ENCODE assay signal across 13 cellular contexts in genomic region chr3:179036626-179037300, GRCh38. TPM values are rescaled to one million over a fixed set of nuclear protein-coding genes. Genes with fewer than 3 reads are reported as not detected.
DNase-seq lines count a peak whose midpoint lies in the region; ATAC-seq and TF ChIP-seq lines count a peak whose summit lies in the region.
"Had no signal": no experiment of that assay in that cellular context is flagged by ENCODE, and none has a peak within 500 bp of the region (broad histone marks: within the 10 kb centered on the region; RNA-seq: fewer than 3 reads in every experiment).

No MANE protein-coding gene starts in this region.

- no peaks in the 10 kb centered on the region for H4K20me1 ChIP-seq in hepatocyte (ENCODE audit: insufficient read depth, poor library complexity, severe bottlenecking)

- POLR2A ChIA-PET in activated CD8-positive, alpha-beta T cell treated with anti-CD3 and anti-CD28 coated beads for 36 hours (lab: Charles Lee), result no interaction called here
- POLR2A ChIA-PET in Caco-2 (lab: Charles Lee), result no interaction called here

- H3K79me2 ChIP-seq in hepatocyte, result peaks cover 39% of the 10 kb centered on the region

- BruUV-seq in Caco-2 (replicated peaks; lab: Mats Ljungman, UMichigan), result no TSS peak

- ATAC-seq in Right ventricle myocardium inferior, result peak; percentile 13
- no peak for ATAC-seq in activated CD8-positive, alpha-beta T cell treated with anti-CD3 and anti-CD28 coated beads for 36 hours
- ATAC-seq in HG02981 (IDR thresholded peaks at IDR 0.05; ENCODE audit: unreplicated experiment), result no peak

- H3K27me3 ChIP-seq in right atrium auricular region (no peaks in the 10 kb centered on the region), hepatocyte (no peaks in the 10 kb centered on the region), Caco-2 (replicated peaks; ENCODE audit: control insufficient read depth, insufficient read depth, low read length) (no peaks in the 10 kb centered on the region)

- H3K4me3 ChIP-seq in right atrium auricular region (no peak overlapping the region), hepatocyte (no peak overlapping the region), Caco-2 (ENCODE audit: low read depth, low read length) (no peak overlapping the region)
- H3K4me3 ChIP-seq: lung had no signal

- H3K9me3 ChIP-seq in right atrium auricular region (no peaks in the 10 kb centered on the region), hepatocyte (ENCODE audit: low read depth) (no peaks in the 10 kb centered on the region), Caco-2 (no peaks in the 10 kb centered on the region)

- TF ChIP-seq CTCF in right atrium auricular region (IDR thresholded peaks at IDR 0.05) (no peak), hepatocyte (IDR thresholded peaks at IDR 0.05; ENCODE audit: poor library complexity) (no peak), Caco-2 (IDR thresholded peaks at IDR 0.05; ENCODE audit: insufficient read depth in 1 of 2, low read depth in 1 of 2, low read length in 1 of 2, severe bottlenecking in 1 of 2, unreplicated experiment in 1 of 2) (no peak)
- no peak for TF ChIP-seq CTCF in activated CD8-positive, alpha-beta T cell treated with anti-CD3 and anti-CD28 coated beads for 36 hours (IDR thresholded peaks at IDR 0.05)

- DNase-seq in Right ventricle myocardium inferior (ENCODE audit: missing footprints) (no peak), right atrium auricular region (ENCODE audit: low spot score) (no peak), hepatocyte (ENCODE audit: low spot score) (no peak), NCI-H146 treated with DMSO at 0.1 percent for 48 hours (lab: John Stamatoyannopoulos, UW; ENCODE audit: unreplicated experiment) (no peak), Caco-2 (no peak), NCI-H2227 treated with DMSO at 0.1 percent for 48 hours (lab: John Stamatoyannopoulos, UW) (no peak)
- DNase-seq in activated CD8-positive, alpha-beta T cell treated with anti-CD3 and anti-CD28 coated beads for 36 hours, result no peak
- DNase-seq: NCI-H1092, NCI-H345 had no signal

- H3K36me3 Mint-ChIP-seq in activated CD8-positive, alpha-beta T cell treated with anti-CD3 and anti-CD28 coated beads for 36 hours (ENCODE audit: low read depth), result peaks cover 29% of the 10 kb centered on the region
- H3K36me3 Mint-ChIP-seq in Caco-2 (ENCODE audit: insufficient read depth, unreplicated experiment), result no peaks in the 10 kb centered on the region

- H3K4me3 Mint-ChIP-seq in activated CD8-positive, alpha-beta T cell treated with anti-CD3 and anti-CD28 coated beads for 36 hours, result no peak overlapping the region
- no peak overlapping the region for H3K4me3 Mint-ChIP-seq in Caco-2 (ENCODE audit: unreplicated experiment)
- H3K4me3 Mint-ChIP-seq: WTC11 had no signal

- peaks cover 9% of the 10 kb centered on the region for H3K4me1 Mint-ChIP-seq in activated CD8-positive, alpha-beta T cell treated with anti-CD3 and anti-CD28 coated beads for 36 hours (ENCODE audit: low read depth)
- H3K4me1 Mint-ChIP-seq in Caco-2 (ENCODE audit: low read depth, unreplicated experiment), result peaks cover 7% of the 10 kb centered on the region

- CTCF ChIA-PET in activated CD8-positive, alpha-beta T cell treated with anti-CD3 and anti-CD28 coated beads for 36 hours (lab: Charles Lee), result interaction anchor here (0.8 to 2.6 kb wide), 3 partner anchors 9 to 21 kb away, joined by 3 to 11 read pairs (median 5); no protein-coding TSS in a partner anchor
- CTCF ChIA-PET in Caco-2 (lab: Charles Lee), result no interaction called here

- H3K9me3 Mint-ChIP-seq in activated CD8-positive, alpha-beta T cell treated with anti-CD3 and anti-CD28 coated beads for 36 hours, result peaks cover 8% of the 10 kb centered on the region
- H3K9me3 Mint-ChIP-seq in Caco-2 (ENCODE audit: unreplicated experiment), result no peaks in the 10 kb centered on the region
- H3K9me3 Mint-ChIP-seq: effector memory CD8-positive, alpha-beta T cell had no signal

- H3K36me3 ChIP-seq in right atrium auricular region, result no peaks in the 10 kb centered on the region
- no peaks in the 10 kb centered on the region for H3K36me3 ChIP-seq in hepatocyte (replicated peaks; ENCODE audit: insufficient read depth, low read depth)
- H3K36me3 ChIP-seq in Caco-2 (ENCODE audit: control insufficient read depth, insufficient read depth, low read length), result no peaks in the 10 kb centered on the region

- H3K27me3 Mint-ChIP-seq in activated CD8-positive, alpha-beta T cell treated with anti-CD3 and anti-CD28 coated beads for 36 hours, result no peaks in the 10 kb centered on the region
- H3K27me3 Mint-ChIP-seq in Caco-2 (ENCODE audit: insufficient read depth, unreplicated experiment), result no peaks in the 10 kb centered on the region
- H3K27me3 Mint-ChIP-seq: effector memory CD8-positive, alpha-beta T cell had no signal

- no peaks in the 10 kb centered on the region for H3K9me2 ChIP-seq in hepatocyte (replicated peaks; ENCODE audit: insufficient read depth)

- no peak overlapping the region for H3K4me2 ChIP-seq in hepatocyte

- H3K27ac Mint-ChIP-seq in activated CD8-positive, alpha-beta T cell treated with anti-CD3 and anti-CD28 coated beads for 36 hours, result peak overlapping the region; percentile 82
- no peak overlapping the region for H3K27ac Mint-ChIP-seq in Caco-2 (ENCODE audit: unreplicated experiment)

- intact Hi-C loops in Right ventricle myocardium inferior (cut with DNase I), result no loop called here
- intact Hi-C loops in activated CD8-positive, alpha-beta T cell treated with anti-CD3 and anti-CD28 coated beads for 36 hours (cut with micrococcal nuclease), result no loop called here
- intact Hi-C loops in Caco-2 (cut with micrococcal nuclease; ENCODE audit: unreplicated experiment), result no loop called here

- H2AFZ ChIP-seq in hepatocyte, result no peak overlapping the region

- H3K4me1 ChIP-seq in right atrium auricular region, result peaks cover 0 to 20% of the 10 kb centered on the region in 2 donors
- no peaks in the 10 kb centered on the region for H3K4me1 ChIP-seq in hepatocyte (ENCODE audit: insufficient read depth)
- H3K4me1 ChIP-seq in Caco-2, result peaks cover 20% of the 10 kb centered on the region

- H3K27ac ChIP-seq in right atrium auricular region (no peak overlapping the region), hepatocyte (peak overlapping the region; percentile 34)

- 91% methylated on average over 10 of the region's 10 CpGs for WGBS in hepatocyte (ENCODE audit: low lambda C conversion rate, missing lambda C conversion rate)

RNA-seq across cellular contexts. Expression of gene ZMAT3, which starts 34.8 kb away (rescaled TPM):
- total RNA-seq in Right ventricle myocardium inferior, result 11.1 TPM
- total RNA-seq in right atrium auricular region, result 10 to 100 TPM in 1 of 2 donors, 1 to 10 TPM in 1; 8.5 to 12.6 TPM
- total RNA-seq in activated CD8-positive, alpha-beta T cell treated with anti-CD3 and anti-CD28 coated beads for 36 hours, result 10 to 100 TPM; 14.6 to 15.9 TPM
- total RNA-seq in hepatocyte, result 21.4 and 24.0 TPM in 2 replicates
- polyA plus RNA-seq in hepatocyte, result 17.9 and 18.8 TPM in 2 replicates
- total RNA-seq in Caco-2 (2022), result 7.6 and 8.8 TPM in 2 replicates
